ENCODE assay signal across 22 cellular contexts in genomic region chr6:150689900-150690590, GRCh38.
DNase-seq lines count a peak whose midpoint lies in the region; ATAC-seq, FAIRE-seq and TF ChIP-seq lines count a peak whose summit lies in the region.
"Had no signal": no experiment of that assay in that cellular context is flagged by ENCODE, and none has a peak within 500 bp of the region (broad histone marks: within the 10 kb centered on the region; RNA-seq: fewer than 3 reads in every experiment).

No MANE protein-coding gene starts in this region.

- H3K4me3 ChIP-seq in endothelial cell of umbilical vein (replicated peaks in 1 of 3; ENCODE audit: insufficient read depth in 1 of 3, low read depth in 1 of 3, low read length in 3 of 3) (no peak overlapping the region), kidney (ENCODE audit: low read length in 2 of 2) (no peak overlapping the region), vagina (no peak overlapping the region)
- H3K4me3 ChIP-seq: HAP-1, tibial artery had no signal

- no peak overlapping the region for H2AFZ ChIP-seq in endothelial cell of umbilical vein (ENCODE audit: low read depth, low read length)

- ATAC-seq in GM21367 (IDR thresholded peaks at IDR 0.05; ENCODE audit: unreplicated experiment): peak; percentile 60
- peak; percentile 44 for ATAC-seq in HG03064 (IDR thresholded peaks at IDR 0.05; ENCODE audit: low read depth, unreplicated experiment)
- ATAC-seq: activated naive CD4-positive, alpha-beta T cell treated with anti-CD3 and anti-CD28 coated beads, Interleukin-2, amount 50 U/mL, for 72 hours; T-helper 17 cell had no signal

- H3K4me1 ChIP-seq in endothelial cell of umbilical vein (ENCODE audit: control insufficient read depth, extremely low read depth, insufficient read depth, low read length): peaks cover 32% of the 10 kb centered on the region
- H3K4me1 ChIP-seq in kidney (ENCODE audit: control insufficient read depth in 1 of 2, insufficient read depth in 1 of 2, low read depth in 1 of 2, low read length in 2 of 2): peaks cover 0 to 4% of the 10 kb centered on the region in 2 donors
- no peaks in the 10 kb centered on the region for H3K4me1 ChIP-seq in vagina

- no peaks in the 10 kb centered on the region for H3K9me3 ChIP-seq in endothelial cell of umbilical vein (replicated peaks; ENCODE audit: control insufficient read depth, insufficient read depth, low read length)
- no peaks in the 10 kb centered on the region for H3K9me3 ChIP-seq in kidney (ENCODE audit: control insufficient read depth in 1 of 2, low read length in 2 of 2)
- H3K9me3 ChIP-seq in vagina: no peaks in the 10 kb centered on the region
- H3K9me3 ChIP-seq: HAP-1, tibial artery had no signal

- H3K4me2 ChIP-seq in endothelial cell of umbilical vein (ENCODE audit: insufficient read depth, low read length): peak overlapping the region; percentile 29

- no peaks in the 10 kb centered on the region for H3K36me3 ChIP-seq in endothelial cell of umbilical vein (ENCODE audit: control insufficient read depth in 2 of 2, extremely low read depth in 1 of 2, insufficient read depth in 2 of 2, low read length in 2 of 2)
- no peaks in the 10 kb centered on the region for H3K36me3 ChIP-seq in kidney (ENCODE audit: control insufficient read depth in 1 of 2, insufficient read depth in 2 of 2, low read length in 2 of 2)
- no peaks in the 10 kb centered on the region for H3K36me3 ChIP-seq in vagina
- H3K36me3 ChIP-seq: HAP-1, tibial artery had no signal

- dilution Hi-C loops in endothelial cell of umbilical vein (cut with MboI; ENCODE audit: extremely low pct_ligation_motif_present, low sequenced_read_pairs): no loop called here

- H3K9me1 ChIP-seq in endothelial cell of umbilical vein (replicated peaks; ENCODE audit: control insufficient read depth, extremely low read depth, insufficient read depth, low read length): no peaks in the 10 kb centered on the region

- H3K9ac ChIP-seq in endothelial cell of umbilical vein (replicated peaks; ENCODE audit: extremely low read depth, insufficient read depth, low read length) (no peak overlapping the region), kidney (ENCODE audit: low read length in 2 of 2) (no peak overlapping the region)

- POLR2A ChIA-PET in endothelial cell of umbilical vein (lab: Charles Lee): no interaction called here

- H3K79me2 ChIP-seq in endothelial cell of umbilical vein (ENCODE audit: control insufficient read depth, insufficient read depth, low read length): no peaks in the 10 kb centered on the region

- H3K27ac ChIP-seq in endothelial cell of umbilical vein (ENCODE audit: insufficient read depth, low read depth, low read length): no peak overlapping the region
- no peak overlapping the region for H3K27ac ChIP-seq in kidney (ENCODE audit: low read depth in 2 of 2, low read length in 2 of 2)
- H3K27ac ChIP-seq in vagina: no peak overlapping the region
- H3K27ac ChIP-seq: tibial artery had no signal

- H4K20me1 ChIP-seq in endothelial cell of umbilical vein (replicated peaks; ENCODE audit: control insufficient read depth, extremely low read depth, insufficient read depth, low read length): no peaks in the 10 kb centered on the region

- no TSS peak for BruUV-seq in endothelial cell of umbilical vein (replicated peaks; lab: Mats Ljungman, UMichigan)

- TF ChIP-seq POLR2A in GM12891 (IDR thresholded peaks at IDR 0.05; ENCODE audit: low read depth, low read length) (no peak), endothelial cell of umbilical vein (IDR thresholded peaks at IDR 0.05; ENCODE audit: low read depth, low read length) (no peak), vagina (IDR thresholded peaks at IDR 0.05) (no peak)

- no peak for DNase-seq in GM12891 (ENCODE audit: insufficient read length, low spot score)
- peak; percentile 83 for DNase-seq in endothelial cell of umbilical vein (ENCODE audit: low read depth, low spot score)
- DNase-seq in kidney: no peak
- DNase-seq in Ammon's horn (ENCODE audit: low spot score): no peak
- no peak for DNase-seq in NCI-H2196 treated with DMSO at 0.1 percent for 48 hours (lab: John Stamatoyannopoulos, UW; ENCODE audit: unreplicated experiment)
- DNase-seq in vagina (ENCODE audit: extremely low spot score in 2 of 2): no peak
- DNase-seq: activated CD4-positive, CD25-positive, alpha-beta regulatory T cell treated with anti-CD3 and anti-CD28 coated beads, Interleukin-2, amount 50 U/mL, for 72 hours; GF-D8; KG1; NCI-H1417 treated with DMSO at 0.1 percent for 48 hours; NCI-H526; RPMI8226; stimulated activated CD4-positive, alpha-beta T cell treated with anti-CD3 and anti-CD28 coated beads, Interleukin-15, amount 100 ng/mL, for 24 hours; T-helper 17 cell; tibial artery had no signal

- FAIRE-seq in GM12891 (lab: Jason Lieb, UNC) (peak; percentile 84), endothelial cell of umbilical vein (lab: Jason Lieb, UNC) (peak; percentile 66), kidney (lab: Jason Lieb, UNC) (no peak)
- FAIRE-seq: bronchial epithelial cell, endometrium, keratinocyte had no signal

- intact Hi-C loops in endothelial cell of umbilical vein (cut with micrococcal nuclease) (no loop called here), kidney (cut with DNase I) (no loop called here), vagina (cut with DNase I) (no loop called here)

- no peaks in the 10 kb centered on the region for H3K27me3 ChIP-seq in endothelial cell of umbilical vein (ENCODE audit: control insufficient read depth in 2 of 2, insufficient read depth in 2 of 2, low read length in 2 of 2)
- no peaks in the 10 kb centered on the region for H3K27me3 ChIP-seq in vagina
- H3K27me3 ChIP-seq: tibial artery had no signal

- CTCF ChIA-PET in endothelial cell of umbilical vein (lab: Charles Lee): interaction anchor here (0.8 to 1.8 kb wide), 3 partner anchors 10 to 609 kb away, joined by 3 to 5 read pairs (median 4); no protein-coding TSS in a partner anchor

- no peak for TF ChIP-seq CTCF in endothelial cell of umbilical vein (IDR thresholded peaks at IDR 0.05; ENCODE audit: extremely low read depth in 1 of 2, insufficient read depth in 1 of 2, low read depth in 1 of 2, low read length in 2 of 2)
- TF ChIP-seq CTCF in kidney (IDR thresholded peaks at IDR 0.05; ENCODE audit: borderline replicate concordance, extremely low read depth, insufficient read depth): no peak
- TF ChIP-seq CTCF in vagina (IDR thresholded peaks at IDR 0.05): no peak

TF ChIP-seq in GM12891, 5 proteins besides CTCF, POLR2A, EP300 and RAD21:
- TF ChIP-seq SPI1 (IDR thresholded peaks at IDR 0.05; ENCODE audit: low read depth, low read length) (no peak), PAX5 (IDR thresholded peaks at IDR 0.05; ENCODE audit: insufficient read depth, low read length, severe bottlenecking) (no peak), TAF1 (IDR thresholded peaks at IDR 0.05; ENCODE audit: low read depth, low read length) (no peak), POU2F2 (IDR thresholded peaks at IDR 0.05; ENCODE audit: low read depth, low read length) (no peak), POLR2AphosphoS5 (IDR thresholded peaks at IDR 0.05; ENCODE audit: low read depth, low read length) (no peak)

TF ChIP-seq in endothelial cell of umbilical vein, 7 proteins besides CTCF, POLR2A, EP300 and RAD21:
- TF ChIP-seq MAX (IDR thresholded peaks at IDR 0.05; ENCODE audit: insufficient read depth, insufficient read length) (no peak), MYC (IDR thresholded peaks at IDR 0.05; ENCODE audit: low read depth, low read length) (no peak), GATA2 (IDR thresholded peaks at IDR 0.05; ENCODE audit: insufficient read depth, insufficient read length, low read depth, low read length) (no peak), EZH2 (IDR thresholded peaks at IDR 0.05; ENCODE audit: borderline replicate concordance, low read depth, low read length, severe bottlenecking) (no peak), FOS (IDR thresholded peaks at IDR 0.05; ENCODE audit: borderline replicate concordance, insufficient read depth, low read length) (no peak), JUN (IDR thresholded peaks at IDR 0.05; ENCODE audit: borderline replicate concordance, insufficient read depth, insufficient read length, low read depth) (no peak), POLR2AphosphoS5 (IDR thresholded peaks at IDR 0.05; ENCODE audit: insufficient read depth, low read depth, low read length) (no peak)
